12 cellular contexts compared by ENCODE assay signal in genomic region chr5:107381189-107381856, GRCh38.
DNase-seq lines count a peak whose midpoint lies in the region; ATAC-seq and TF ChIP-seq lines count a peak whose summit lies in the region.
"Had no signal": no experiment of that assay in that cellular context is flagged by ENCODE, and none has a peak within 500 bp of the region (broad histone marks: within the 10 kb centered on the region; RNA-seq: fewer than 3 reads in every experiment).

No MANE protein-coding gene starts in this region.

- H3K4me1 Mint-ChIP-seq in neural crest cell, result peaks cover 44% of the 10 kb centered on the region

- H3K36me3 Mint-ChIP-seq in neural crest cell (ENCODE audit: low read depth), result peaks cover 14% of the 10 kb centered on the region
- H3K36me3 Mint-ChIP-seq: naive B cell had no signal

- no peaks in the 10 kb centered on the region for H3K27me3 Mint-ChIP-seq in neural crest cell (ENCODE audit: low read depth)

- no peak overlapping the region for H3K4me3 Mint-ChIP-seq in neural crest cell
- H3K4me3 Mint-ChIP-seq: naive B cell; T-helper 2 cell treated with Interferon-gamma antibody and Interleukin-4, amounts not matched to agents 5 μg/mL and 100 μg/mL, for 36 hours had no signal

- DNase-seq in EH (ENCODE audit: low read depth) (peak; percentile 75), NCI-H2171 treated with DMSO at 0.1 percent for 48 hours (lab: John Stamatoyannopoulos, UW) (peak; percentile 74), brain pericyte (ENCODE audit: low read depth, low spot score) (peak; percentile 62), neural crest cell (ENCODE audit: low read depth, low spot score) (no peak), OCI-M1 (lab: John Stamatoyannopoulos, UW) (no peak), NCI-H1417 treated with DMSO at 0.1 percent for 48 hours (lab: John Stamatoyannopoulos, UW) (no peak), midbrain (lab: John Stamatoyannopoulos, UW) (no peak)
- DNase-seq: erythroblast, naive B cell had no signal

- ATAC-seq in GM21576 (IDR thresholded peaks at IDR 0.05; ENCODE audit: unreplicated experiment), result no peak

- no peak for TF ChIP-seq CTCF in neural crest cell (conservative IDR thresholded peaks at IDR 0.05)

- H3K9me3 Mint-ChIP-seq in neural crest cell, result no peaks in the 10 kb centered on the region
- H3K9me3 Mint-ChIP-seq: activated T-helper 2 cell treated with anti-CD3 and anti-CD28 coated beads, Interferon-gamma antibody, Interleukin-2, Interleukin-4, amounts not matched to agents 10 μg/mL and 5 μg/mL and 100 μg/mL, durations not matched to agents 14 hours and 24 hours and 36 hours; naive B cell; T-helper 2 cell treated with Interferon-gamma antibody and Interleukin-4, amounts not matched to agents 5 μg/mL and 100 μg/mL, for 36 hours had no signal

- peak overlapping the region; percentile 64 for H3K27ac Mint-ChIP-seq in neural crest cell (ENCODE audit: unreplicated experiment)
- H3K27ac Mint-ChIP-seq: activated T-helper 2 cell treated with anti-CD3 and anti-CD28 coated beads, Interferon-gamma antibody, Interleukin-2, Interleukin-4, amounts not matched to agents 10 μg/mL and 5 μg/mL and 100 μg/mL, durations not matched to agents 14 hours and 24 hours and 36 hours; naive B cell; T-helper 2 cell treated with Interferon-gamma antibody and Interleukin-4, amounts not matched to agents 5 μg/mL and 100 μg/mL, for 36 hours had no signal

Comparison
In these comparisons a context has a peak if more than half of its experiments do, and no peak if none do; other contexts are left out.
1. DNase-seq: peak in EH (single experiment), NCI-H2171 treated with DMSO at 0.1 percent for 48 hours (single experiment) and brain pericyte (single experiment); none in neural crest cell (single experiment), OCI-M1 (single experiment), NCI-H1417 treated with DMSO at 0.1 percent for 48 hours (single experiment) and midbrain (single experiment).